Comparison of ENCODE assay signal across 29 cellular contexts in the genomic region with DNA sequence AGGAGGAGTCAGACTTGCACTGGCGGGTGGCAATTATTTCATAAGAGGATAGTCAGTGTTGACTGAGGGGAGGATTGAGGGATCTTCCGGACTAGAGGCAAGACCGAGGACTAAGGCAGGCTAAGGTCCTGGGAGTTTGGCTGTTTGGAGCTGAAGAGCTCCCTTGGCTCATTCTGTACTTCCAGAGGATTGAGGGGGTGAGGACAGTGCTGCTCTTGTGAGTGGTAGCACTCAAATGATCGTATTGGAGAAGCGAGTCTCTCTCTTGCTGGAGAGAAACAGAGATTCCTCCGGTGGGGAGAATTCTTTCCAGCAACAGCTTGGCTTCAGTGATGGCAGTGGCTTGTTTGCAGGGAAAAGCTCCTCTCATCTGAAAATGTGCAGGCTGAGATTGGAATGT.
"Had no signal": no experiment of that assay in that cellular context is flagged by ENCODE, and none has a peak within 500 bp of the region (broad histone marks: within the 10 kb centered on the region; RNA-seq: fewer than 3 reads in every experiment).

No MANE protein-coding gene starts in this region.

- H3K4me1 Mint-ChIP-seq: stimulated activated effector memory CD8-positive, alpha-beta T cell treated with anti-CD3 and anti-CD28 coated beads, Interleukin-12 subunit alpha, Interleukin-12 subunit beta, amount 100 ng/mL, for 72 hours; stimulated activated memory B cell treated with anti-CD40 and anti-IgM and Interleukin-4, amounts not matched to agents 10 μg/mL and 1 μg/mL and 100 μg/mL, for 72 hours; stimulated activated naive B cell treated with anti-CD40 and anti-IgM and Interleukin-4, amounts not matched to agents 10 μg/mL and 1 μg/mL and 100 μg/mL, for 72 hours; stimulated activated naive CD8-positive, alpha-beta T cell treated with anti-CD3 and anti-CD28 coated beads, Interleukin-15, amount 100 ng/mL, for 72 hours had no signal

- H3K4me3 ChIP-seq: stomach, suprapubic skin, testis, thoracic aorta, thyroid gland, tibial artery, tibial nerve, transverse colon, upper lobe of left lung, upper lobe of right lung, uterus, vagina had no signal

- FAIRE-seq: urothelium cell line had no signal

- H3K27ac Mint-ChIP-seq: stimulated activated effector memory CD8-positive, alpha-beta T cell treated with anti-CD3 and anti-CD28 coated beads, Interleukin-12 subunit alpha, Interleukin-12 subunit beta, amount 100 ng/mL, for 72 hours; stimulated activated memory B cell treated with anti-CD40 and anti-IgM and Interleukin-4, amounts not matched to agents 10 μg/mL and 1 μg/mL and 100 μg/mL, for 72 hours; stimulated activated naive B cell treated with anti-CD40 and anti-IgM and Interleukin-4, amounts not matched to agents 10 μg/mL and 1 μg/mL and 100 μg/mL, for 72 hours; stimulated activated naive CD8-positive, alpha-beta T cell treated with anti-CD3 and anti-CD28 coated beads, Interleukin-15, amount 100 ng/mL, for 72 hours; stimulated activated naive CD8-positive, alpha-beta T cell treated with anti-CD3 and anti-CD28 coated beads, Interleukin-15, Interleukin-2, amounts not matched to agents 100 ng/mL and 50 ng/mL, for 24 hours; type B pancreatic cell had no signal

- H3K9me3 ChIP-seq: stomach, suprapubic skin, testis, thoracic aorta, thyroid gland, tibial artery, tibial nerve, transverse colon, upper lobe of left lung, upper lobe of right lung, uterus, vagina had no signal

- DNase-seq: stimulated activated CD4-positive, alpha-beta T cell treated with anti-CD3 and anti-CD28 coated beads, Interleukin-2, amount 100 ng/mL, for 48 hours; stimulated activated CD4-positive, alpha-beta T cell treated with anti-CD3 and anti-CD28 coated beads, Interleukin-4, amount 100 ng/mL, for 1 hour; stimulated activated CD4-positive, alpha-beta T cell treated with anti-CD3 and anti-CD28 coated beads, Interleukin-4, amount 100 ng/mL, for 24 hours; stimulated activated CD4-positive, alpha-beta T cell treated with anti-CD3 and anti-CD28 coated beads, Interleukin-4, amount 100 ng/mL, for 4 hours; stimulated activated CD8-positive, alpha-beta memory T cell treated with anti-CD3 and anti-CD28 coated beads, Interleukin-4, amount 100 ng/mL, for 48 hours; stimulated activated naive B cell treated with anti-CD40 and anti-IgM and Interleukin-4, amounts not matched to agents 10 μg/mL and 1 μg/mL and 100 μg/mL, for 72 hours; stimulated activated naive CD4-positive, alpha-beta T cell; stimulated activated naive CD4-positive, alpha-beta T cell treated with Interleukin-2 at 50 U/mL for 16 hours; stimulated activated naive CD8-positive, alpha-beta T cell treated with anti-CD3 and anti-CD28 coated beads, Interleukin-15, amount 100 ng/mL, for 72 hours; stimulated activated naive CD8-positive, alpha-beta T cell treated with anti-CD3 and anti-CD28 coated beads, Interleukin-15, Interleukin-2, amounts not matched to agents 100 U/mL and 50 U/mL, for 24 hours; stomach; substantia nigra; testis; thyroid gland; tibial artery; transverse colon; trophoblast cell; upper lobe of left lung; upper lobe of right lung; uterus had no signal

- H3K36me3 ChIP-seq: stomach, suprapubic skin, thoracic aorta, thyroid gland, tibial artery, tibial nerve, transverse colon, upper lobe of left lung, upper lobe of right lung, uterus, vagina had no signal

- ATAC-seq: stimulated activated effector memory CD8-positive, alpha-beta T cell treated with anti-CD3 and anti-CD28 coated beads, Interleukin-12 subunit alpha, Interleukin-12 subunit beta, amount 100 ng/mL, for 72 hours; stimulated activated memory B cell treated with anti-CD40 and anti-IgM and Interleukin-4, amounts not matched to agents 10 μg/mL and 1 μg/mL and 100 μg/mL, for 72 hours; stimulated activated naive B cell treated with anti-CD40 and anti-IgM and Interleukin-4, amounts not matched to agents 10 μg/mL and 1 μg/mL and 100 μg/mL, for 72 hours; stimulated activated naive CD8-positive, alpha-beta T cell treated with anti-CD3 and anti-CD28 coated beads, Interleukin-15, amount 100 ng/mL, for 72 hours; stimulated activated naive CD8-positive, alpha-beta T cell treated with anti-CD3 and anti-CD28 coated beads, Interleukin-15, Interleukin-2, amounts not matched to agents 100 U/mL and 50 U/mL, for 24 hours; upper lobe of right lung had no signal

- H3K4me3 Mint-ChIP-seq: stimulated activated effector memory CD8-positive, alpha-beta T cell treated with anti-CD3 and anti-CD28 coated beads, Interleukin-12 subunit alpha, Interleukin-12 subunit beta, amount 100 ng/mL, for 72 hours; stimulated activated memory B cell treated with anti-CD40 and anti-IgM and Interleukin-4, amounts not matched to agents 10 μg/mL and 1 μg/mL and 100 μg/mL, for 72 hours; stimulated activated naive B cell treated with anti-CD40 and anti-IgM and Interleukin-4, amounts not matched to agents 10 μg/mL and 1 μg/mL and 100 μg/mL, for 72 hours; stimulated activated naive CD8-positive, alpha-beta T cell treated with anti-CD3 and anti-CD28 coated beads, Interleukin-15, amount 100 ng/mL, for 72 hours; stimulated activated naive CD8-positive, alpha-beta T cell treated with anti-CD3 and anti-CD28 coated beads, Interleukin-15, Interleukin-2, amounts not matched to agents 100 ng/mL and 50 ng/mL, for 24 hours; type B pancreatic cell had no signal

- H3K36me3 Mint-ChIP-seq: stimulated activated effector memory CD8-positive, alpha-beta T cell treated with anti-CD3 and anti-CD28 coated beads, Interleukin-12 subunit alpha, Interleukin-12 subunit beta, amount 100 ng/mL, for 72 hours; stimulated activated memory B cell treated with anti-CD40 and anti-IgM and Interleukin-4, amounts not matched to agents 10 μg/mL and 1 μg/mL and 100 μg/mL, for 72 hours; type B pancreatic cell had no signal

- H3K27me3 Mint-ChIP-seq: type B pancreatic cell had no signal

- H3K4me1 ChIP-seq: stomach, suprapubic skin, testis, tibial artery, tibial nerve, transverse colon, upper lobe of left lung, upper lobe of right lung, uterus, vagina had no signal

- H3K27me3 ChIP-seq: stomach, suprapubic skin, testis, thyroid gland, tibial artery, tibial nerve, transverse colon, upper lobe of left lung, upper lobe of right lung, uterus, vagina had no signal

- H3K9me3 Mint-ChIP-seq: stimulated activated effector memory CD8-positive, alpha-beta T cell treated with anti-CD3 and anti-CD28 coated beads, Interleukin-12 subunit alpha, Interleukin-12 subunit beta, amount 100 ng/mL, for 72 hours had no signal

- H3K27ac ChIP-seq: stomach, suprapubic skin, testis, thoracic aorta, thyroid gland, tibial artery, tibial nerve, transverse colon, upper lobe of left lung, upper lobe of right lung, uterus, vagina had no signal
